ENCODE assay signal across 6 cellular contexts in the genomic region with DNA sequence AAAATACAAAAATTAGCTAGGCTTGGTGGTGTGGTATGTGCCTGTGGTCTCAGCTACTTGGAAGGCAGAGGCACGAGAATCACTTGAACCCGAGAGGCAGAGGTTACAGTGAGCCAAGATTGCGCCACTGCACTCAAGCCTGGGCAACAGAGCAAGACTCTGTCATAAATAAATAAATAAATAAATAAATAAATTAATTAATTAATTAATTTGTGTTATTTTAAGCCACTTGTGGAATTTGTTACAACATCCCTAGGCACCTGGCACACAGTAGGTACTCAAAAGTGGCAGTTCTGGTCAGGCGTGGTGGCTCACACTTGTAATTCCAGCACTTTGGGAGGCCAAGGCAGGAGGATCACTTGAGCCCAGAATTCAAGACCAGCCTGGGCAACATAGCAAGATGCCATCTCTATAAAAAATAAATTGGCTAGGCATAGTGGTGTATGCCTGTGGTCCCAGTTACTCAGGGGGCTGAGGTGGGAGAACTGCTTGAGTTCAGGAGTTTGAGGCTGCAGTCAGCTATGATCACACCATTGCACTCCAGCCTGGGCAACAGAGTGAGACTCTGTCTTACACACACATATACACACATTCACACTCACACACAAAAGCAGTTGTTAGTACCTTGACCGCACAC. TPM values are rescaled to one million over a fixed set of nuclear protein-coding genes. Genes with fewer than 3 reads are reported as not detected.
DNase-seq lines count a peak whose midpoint lies in the region; ATAC-seq and TF ChIP-seq lines count a peak whose summit lies in the region.
"Not testable (repeated sequence)": the region's sequence is repeated elsewhere in the genome, so short reads cannot be mapped to it uniquely, and the experiment has no call there.

No MANE protein-coding gene starts in this region.

- peaks cover 29% of the 10 kb centered on the region for H3K4me1 Mint-ChIP-seq in CD8-positive, alpha-beta T cell (ENCODE audit: low read depth)
- H3K4me1 Mint-ChIP-seq in WTC11: peaks cover 27% of the 10 kb centered on the region
- H3K4me1 Mint-ChIP-seq in endothelial cell (ENCODE audit: unreplicated experiment): peaks cover 23% of the 10 kb centered on the region

- TF ChIP-seq RAD21 in IMR-90 (IDR thresholded peaks at IDR 0.05; ENCODE audit: low read length): not testable (repeated sequence)

- H3K27ac ChIP-seq in AG04450 (ENCODE audit: low read depth, low read length): peak overlapping the region; percentile 12
- not testable (repeated sequence) for H3K27ac ChIP-seq in CD8-positive, alpha-beta T cell (ENCODE audit: low read depth, low read length); IMR-90 (ENCODE audit: insufficient read depth, low read length); neuronal stem cell (replicated peaks; ENCODE audit: low read length)

- not testable (repeated sequence) for H2BK5ac ChIP-seq in IMR-90 (ENCODE audit: low read depth, low read length, poor library complexity, severe bottlenecking)
- H2BK5ac ChIP-seq in neuronal stem cell (ENCODE audit: low read length): peak overlapping the region; percentile 10

- H4K91ac ChIP-seq in IMR-90 (ENCODE audit: insufficient read depth, low read depth, low read length); neuronal stem cell (ENCODE audit: low read depth, low read length, poor library complexity): not testable (repeated sequence)

- not testable (repeated sequence) for H3K56ac ChIP-seq in IMR-90 (ENCODE audit: extremely low read depth, insufficient read depth, low read length)

- H4K20me1 ChIP-seq in IMR-90 (ENCODE audit: insufficient read depth, low read length): peaks cover 14% of the 10 kb centered on the region; the same call in 1 of the 2 replicates

- not testable (repeated sequence) for ATAC-seq in CD8-positive, alpha-beta T cell; IMR-90 (ENCODE audit: low read depth); WTC11

- not testable (repeated sequence) for H3K4me3 Mint-ChIP-seq in CD8-positive, alpha-beta T cell; WTC11
- H3K4me3 Mint-ChIP-seq in endothelial cell (ENCODE audit: unreplicated experiment): peak overlapping the region; percentile 52

- intact Hi-C loops in CD8-positive, alpha-beta T cell (cut with DNase I, micrococcal nuclease); IMR-90 (cut with micrococcal nuclease): not testable (repeated sequence)

- not testable (repeated sequence) for H3K36me3 Mint-ChIP-seq in CD8-positive, alpha-beta T cell; WTC11; endothelial cell (ENCODE audit: low read depth, unreplicated experiment)

- not testable (repeated sequence) for H2BK20ac ChIP-seq in IMR-90 (ENCODE audit: low read depth, low read length)

- H3K23ac ChIP-seq in IMR-90 (ENCODE audit: low read depth, low read length): 0 out of 2 replicates have a peak overlapping the region, but pooled peaks have one; percentile 33
- H3K23ac ChIP-seq in neuronal stem cell (ENCODE audit: low read depth, low read length, poor library complexity): not testable (repeated sequence)

- not testable (repeated sequence) for H2BK120ac ChIP-seq in IMR-90 (ENCODE audit: low read depth, low read length); neuronal stem cell (ENCODE audit: low read depth, low read length)

- WGBS in IMR-90 (ENCODE audit: extremely low coverage in 2 of 2, insufficient read length in 1 of 2), 2 experiments: 83% methylated on average over 1 of the region's 5 CpGs; no CpG with 5 or more reads in 1 of the 2 experiments
- no CpG with 5 or more reads among the region's 5 CpGs for WGBS in neuronal stem cell (ENCODE audit: extremely low coverage in 2 of 2, insufficient read length in 2 of 2, insufficient replicate concordance in 1 of 2), 2 donors

- not testable (repeated sequence) for H3K36me3 ChIP-seq in CD8-positive, alpha-beta T cell (ENCODE audit: insufficient read depth, low read length); IMR-90 (ENCODE audit: control insufficient read depth, insufficient read depth, low read length); neuronal stem cell (replicated peaks in 1 of 2; ENCODE audit: control insufficient read depth in 2 of 2, insufficient read depth in 2 of 2, low read length in 2 of 2)

- not testable (repeated sequence) for DNase-seq in AG04450 (ENCODE audit: low read depth, low spot score); CD8-positive, alpha-beta T cell; IMR-90; WTC11 (ENCODE audit: low spot score); endothelial cell (ENCODE audit: low spot score); neuronal stem cell (ENCODE audit: low spot score)

- not testable (repeated sequence) for BruUV-seq in IMR-90 (replicated peaks; lab: Mats Ljungman, UMichigan)

- TF ChIP-seq CTCF in AG04450 (IDR thresholded peaks at IDR 0.05; ENCODE audit: low read depth, low read length); CD8-positive, alpha-beta T cell (IDR thresholded peaks at IDR 0.05); IMR-90 (conservative IDR thresholded peaks at IDR 0.05; ENCODE audit: low read depth, low read length); WTC11 (IDR thresholded peaks at IDR 0.05); endothelial cell (IDR thresholded peaks at IDR 0.05; ENCODE audit: unreplicated experiment): not testable (repeated sequence)

- not testable (repeated sequence) for H3K9me3 ChIP-seq in AG04450 (ENCODE audit: control insufficient read depth, insufficient read depth, low read length); CD8-positive, alpha-beta T cell (ENCODE audit: low read length); IMR-90 (ENCODE audit: control insufficient read depth, insufficient read depth, low read length); neuronal stem cell (replicated peaks in 1 of 2; ENCODE audit: control insufficient read depth in 2 of 2, insufficient read depth in 1 of 2, low read depth in 1 of 2, low read length in 2 of 2)

- not testable (repeated sequence) for H3K18ac ChIP-seq in IMR-90 (ENCODE audit: low read depth, low read length); neuronal stem cell (ENCODE audit: low read length)

- H3K27me3 ChIP-seq in AG04450 (ENCODE audit: control insufficient read depth, insufficient read depth, low read length); CD8-positive, alpha-beta T cell (ENCODE audit: insufficient read depth, low read length); IMR-90 (ENCODE audit: control insufficient read depth, insufficient read depth, low read length): not testable (repeated sequence)
- H3K27me3 ChIP-seq in neuronal stem cell (ENCODE audit: control insufficient read depth in 3 of 3, insufficient read depth in 3 of 3, low read depth in 1 of 3, low read length in 3 of 3): peaks cover 0 to 19% (median 0%) of the 10 kb centered on the region in 3 experiments

- H3K4ac ChIP-seq in IMR-90 (ENCODE audit: low read depth, low read length); neuronal stem cell (ENCODE audit: low read length): not testable (repeated sequence)

- H2AFZ ChIP-seq in IMR-90 (replicated peaks; ENCODE audit: low read length, poor library complexity); neuronal stem cell (ENCODE audit: low read length): not testable (repeated sequence)

- H3K14ac ChIP-seq in IMR-90 (replicated peaks; ENCODE audit: low read depth, low read length); neuronal stem cell (ENCODE audit: low read length): not testable (repeated sequence)

- not testable (repeated sequence) for TF ChIP-seq POLR2A in IMR-90 (IDR thresholded peaks at IDR 0.05; ENCODE audit: low read depth, low read length)

- not testable (repeated sequence) for H4K8ac ChIP-seq in IMR-90 (ENCODE audit: low read depth in 2 of 2, low read length in 2 of 2); neuronal stem cell (ENCODE audit: low read depth, low read length)

- not testable (repeated sequence) for H3K4me2 ChIP-seq in IMR-90 (ENCODE audit: low read depth, low read length); neuronal stem cell (ENCODE audit: insufficient read depth, low read length, poor library complexity, severe bottlenecking)

- not testable (repeated sequence) for H3K9ac ChIP-seq in IMR-90 (ENCODE audit: low read depth, low read length); neuronal stem cell (ENCODE audit: low read depth, low read length, poor library complexity)

- H3K4me3 ChIP-seq in AG04450 (ENCODE audit: low read depth, low read length); CD8-positive, alpha-beta T cell (ENCODE audit: low read depth, low read length); IMR-90 (ENCODE audit: insufficient read depth, low read depth, low read length): not testable (repeated sequence)
- peak overlapping the region in 1 of 2 donors; percentile 28 for H3K4me3 ChIP-seq in neuronal stem cell (ENCODE audit: low read length in 2 of 2)

- POLR2A ChIA-PET in AG04450 (lab: Yijun Ruan, JAX); CD8-positive, alpha-beta T cell (lab: Charles Lee); IMR-90 (lab: Charles Lee; ENCODE audit: unreplicated experiment): not testable (repeated sequence)
- POLR2A ChIA-PET in WTC11 (lab: Charles Lee): interaction anchor here (0.6 kb wide), 1 partner anchor 199 kb away, joined by 4 read pairs; no protein-coding TSS in a partner anchor

- H2AK9ac ChIP-seq in IMR-90 (replicated peaks; ENCODE audit: low read depth, low read length, poor library complexity): not testable (repeated sequence)

- dilution Hi-C loops in IMR-90 (cut with HindIII; ENCODE audit: low sequenced_read_pairs, unreplicated experiment): not testable (repeated sequence)

- CTCF ChIA-PET in AG04450 (lab: Charles Lee) (interaction anchor here (1.0 to 1.4 kb wide), 2 partner anchors 134 to 182 kb away, joined by 3 to 4 read pairs; no protein-coding TSS in a partner anchor), WTC11 (lab: Charles Lee) (interaction anchor here (1.2 to 1.7 kb wide), 3 partner anchors 107 to 181 kb away, joined by 3 to 6 read pairs (median 4); no protein-coding TSS in a partner anchor)
- CTCF ChIA-PET in CD8-positive, alpha-beta T cell (lab: Charles Lee): interaction anchor here (0.8 to 6.8 kb wide), 6 partner anchors 88 to 355 kb away, joined by 3 to 44 read pairs (median 10); no protein-coding TSS in a partner anchor
- CTCF ChIA-PET in IMR-90 (lab: Yijun Ruan, JAX): not testable (repeated sequence)

- peak overlapping the region; percentile 32 for H3K27ac Mint-ChIP-seq in CD8-positive, alpha-beta T cell
- not testable (repeated sequence) for H3K27ac Mint-ChIP-seq in WTC11; endothelial cell (ENCODE audit: unreplicated experiment)

- not testable (repeated sequence) for H2BK12ac ChIP-seq in neuronal stem cell (ENCODE audit: low read length)

- not testable (repeated sequence) for H2AK5ac ChIP-seq in IMR-90 (ENCODE audit: low read depth, low read length); neuronal stem cell (ENCODE audit: low read depth, low read length)

- H3K9me1 ChIP-seq in IMR-90 (ENCODE audit: insufficient read depth, low read length): not testable (repeated sequence)

- in situ Hi-C loops in IMR-90 (cut with MboI; ENCODE audit: low sequenced_read_pairs): loop anchor here (5.0 kb wide), 1 partner anchor 179 kb away; no protein-coding TSS in a partner anchor

- H3K27me3 Mint-ChIP-seq in CD8-positive, alpha-beta T cell (ENCODE audit: low read depth); endothelial cell (ENCODE audit: unreplicated experiment): not testable (repeated sequence)
- H3K27me3 Mint-ChIP-seq in WTC11 (ENCODE audit: low read depth): peaks cover 85% of the 10 kb centered on the region

- not testable (repeated sequence) for H3K79me1 ChIP-seq in IMR-90 (ENCODE audit: low read depth in 1 of 2, low read length in 2 of 2); neuronal stem cell (ENCODE audit: low read depth, low read length)

- peaks cover 22% of the 10 kb centered on the region for H3K4me1 ChIP-seq in CD8-positive, alpha-beta T cell (ENCODE audit: insufficient read depth, low read length)
- not testable (repeated sequence) for H3K4me1 ChIP-seq in IMR-90 (ENCODE audit: control insufficient read depth, insufficient read depth, low read length)
- H3K4me1 ChIP-seq in neuronal stem cell (ENCODE audit: control insufficient read depth in 2 of 2, insufficient read depth in 1 of 2, low read depth in 1 of 2, low read length in 2 of 2): peaks cover 7 to 18% of the 10 kb centered on the region in 2 donors

- H2BK15ac ChIP-seq in IMR-90 (ENCODE audit: low read depth, low read length); neuronal stem cell (ENCODE audit: low read length): not testable (repeated sequence)

- not testable (repeated sequence) for H4K5ac ChIP-seq in IMR-90 (ENCODE audit: low read depth, low read length)

- H3K9me3 Mint-ChIP-seq in CD8-positive, alpha-beta T cell; WTC11; endothelial cell (ENCODE audit: unreplicated experiment): not testable (repeated sequence)

RNA-seq across cellular contexts. Expression of a gene that starts 3.1 kb away (rescaled TPM):
- polyA plus RNA-seq in AG04450 (2011; rRNA removed) (2.1 and 3.2 TPM in 2 replicates), IMR-90 (2012; rRNA removed) (10.5 and 14.0 TPM in 2 replicates)
- 4.2 and 5.4 TPM in 2 replicates for polyA minus RNA-seq in AG04450 (2011; rRNA and poly(A)+ RNA removed)
- total RNA-seq in CD8-positive, alpha-beta T cell: 10 to 100 TPM; 22.9 to 23.5 TPM
- total RNA-seq in IMR-90 (2012; rRNA removed) (1.8 and 1.9 TPM in 2 replicates), WTC11 (2021) (7.3 to 12.7 TPM (median 8.1 TPM) in 3 replicates), endothelial cell (ENCODE audit: unreplicated experiment) (46.2 TPM)
- polyA plus RNA-seq in IMR-90 (2012; cell fraction: cytosol; rRNA removed): 5.5 and 10.5 TPM in 2 replicates
- polyA plus RNA-seq in IMR-90 (2012; cell fraction: nucleus; rRNA removed; ENCODE audit: low replicate concordance): 18.8 and 32.7 TPM in 2 replicates
- polyA plus RNA-seq in neuronal stem cell (2013, experiment 1 of 2): 15.1 TPM
- polyA plus RNA-seq in neuronal stem cell (2013, experiment 2 of 2): 16.0 TPM
